32 cellular contexts compared by ENCODE assay signal in the genomic region with DNA sequence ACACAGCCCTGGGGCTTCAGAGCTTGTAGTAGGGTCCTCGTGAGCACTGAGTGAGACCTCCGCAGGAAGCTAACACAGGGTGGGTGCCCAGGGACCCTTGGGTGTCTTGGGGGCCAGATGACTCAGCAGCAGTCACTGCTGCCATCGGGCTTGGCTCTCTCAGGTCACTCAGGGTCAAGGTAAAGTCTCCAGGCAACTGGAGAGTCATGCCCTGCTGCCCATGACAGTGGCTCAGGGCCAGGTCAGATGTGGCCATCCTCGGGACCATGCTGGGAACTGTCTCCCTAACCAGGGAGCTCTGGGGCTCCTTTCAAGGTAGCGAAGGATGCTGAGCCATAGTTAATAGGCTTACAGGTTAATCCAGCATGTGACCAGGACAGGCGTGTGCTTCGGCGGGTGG. TPM values are rescaled to one million over a fixed set of nuclear protein-coding genes. Genes with fewer than 3 reads are reported as not detected.
"Had no signal": no experiment of that assay in that cellular context is flagged by ENCODE, and none has a peak within 500 bp of the region (broad histone marks: within the 10 kb centered on the region; RNA-seq: fewer than 3 reads in every experiment).

No MANE protein-coding gene starts in this region.

- H3K27me3 ChIP-seq: adrenal gland, breast epithelium, SJCRH30 had no signal

- H3K4me3 Mint-ChIP-seq: activated B cell treated with CpG ODN at 0.5 μM for 24 hours; activated CD4-positive, alpha-beta memory T cell treated with anti-CD3 and anti-CD28 coated beads for 36 hours; activated CD4-positive, alpha-beta T cell treated with anti-CD3 and anti-CD28 coated beads, Interleukin-2, amount 10 ng/mL, durations not matched to agents 7 days and 5 days; activated naive CD8-positive, alpha-beta T cell treated with anti-CD3 and anti-CD28 coated beads, Interleukin-2, amount 10 ng/mL, durations not matched to agents 7 days and 5 days; T-helper 2 cell treated with Interferon-gamma antibody and Interleukin-4, amounts not matched to agents 5 μg/mL and 100 μg/mL, for 36 hours had no signal

- H3K27ac Mint-ChIP-seq: activated B cell treated with CpG ODN at 0.5 μM for 24 hours; activated CD4-positive, alpha-beta memory T cell treated with anti-CD3 and anti-CD28 coated beads for 36 hours; activated CD4-positive, alpha-beta T cell treated with anti-CD3 and anti-CD28 coated beads, Interleukin-2, amount 10 ng/mL, durations not matched to agents 7 days and 5 days; activated naive CD8-positive, alpha-beta T cell treated with anti-CD3 and anti-CD28 coated beads, Interleukin-2, amount 10 ng/mL, durations not matched to agents 7 days and 5 days; T-helper 2 cell treated with Interferon-gamma antibody and Interleukin-4, amounts not matched to agents 5 μg/mL and 100 μg/mL, for 36 hours had no signal

- H3K27ac ChIP-seq: adrenal gland, breast epithelium, SJCRH30 had no signal

- H3K4me1 Mint-ChIP-seq: activated B cell treated with CpG ODN at 0.5 μM for 24 hours; activated CD4-positive, alpha-beta T cell treated with anti-CD3 and anti-CD28 coated beads, Interleukin-2, amount 10 ng/mL, durations not matched to agents 7 days and 5 days; activated naive CD8-positive, alpha-beta T cell treated with anti-CD3 and anti-CD28 coated beads, Interleukin-2, amount 10 ng/mL, durations not matched to agents 7 days and 5 days had no signal

- H3K4me3 ChIP-seq: adrenal gland, breast epithelium, K562, SJCRH30 had no signal

- H3K36me3 Mint-ChIP-seq: activated CD4-positive, alpha-beta memory T cell treated with anti-CD3 and anti-CD28 coated beads for 36 hours; activated naive CD8-positive, alpha-beta T cell treated with anti-CD3 and anti-CD28 coated beads, Interleukin-2, amount 10 ng/mL, durations not matched to agents 7 days and 5 days had no signal

- H3K9me3 Mint-ChIP-seq: activated B cell treated with CpG ODN at 0.5 μM for 24 hours; activated CD4-positive, alpha-beta memory T cell treated with anti-CD3 and anti-CD28 coated beads for 36 hours; activated CD4-positive, alpha-beta T cell treated with anti-CD3 and anti-CD28 coated beads, Interleukin-2, amount 10 ng/mL, durations not matched to agents 7 days and 5 days; activated naive CD8-positive, alpha-beta T cell treated with anti-CD3 and anti-CD28 coated beads, Interleukin-2, amount 10 ng/mL, durations not matched to agents 7 days and 5 days; T-helper 2 cell treated with Interferon-gamma antibody and Interleukin-4, amounts not matched to agents 5 μg/mL and 100 μg/mL, for 36 hours had no signal

- H3K9me3 ChIP-seq: adrenal gland, SJCRH30, SK-N-SH had no signal

- DNase-seq: activated B cell treated with CpG ODN at 0.5 μM for 24 hours; activated CD4-positive, alpha-beta memory T cell treated with anti-CD3 and anti-CD28 coated beads for 36 hours; activated CD4-positive, alpha-beta T cell treated with anti-CD3 and anti-CD28 coated beads for 1 hour; activated CD4-positive, alpha-beta T cell treated with anti-CD3 and anti-CD28 coated beads, Interleukin-2, amount 10 ng/mL, durations not matched to agents 7 days and 5 days; activated naive CD4-positive, alpha-beta T cell treated with anti-CD3 and anti-CD28 coated beads, Interleukin-2, amount 50 U/mL, for 16 hours; activated naive CD8-positive, alpha-beta T cell treated with anti-CD3 and anti-CD28 coated beads, Interleukin-2, amount 10 ng/mL, durations not matched to agents 7 days and 5 days; activated T-cell treated with anti-CD3 and anti-CD28 coated beads for 4 hours; caudate nucleus; Karpas-422; NCI-H1105 treated with DMSO at 0.1 percent for 48 hours; NCI-H1436 treated with DMSO at 0.1 percent for 48 hours; NCI-H187; NCI-H2081; NCI-H2171; NCI-H2227 treated with DMSO at 0.1 percent for 48 hours; NCI-H446 treated with DMSO at 0.1 percent for 48 hours; NCI-H524 treated with DMSO at 0.1 percent for 48 hours; NCI-H748 treated with DMSO at 0.1 percent for 48 hours; Right ventricle myocardium superior; RPMI8226; SJCRH30; SK-N-SH; SW 1271 had no signal

- H3K36me3 ChIP-seq: adrenal gland, breast epithelium, SJCRH30 had no signal

- H3K4me1 ChIP-seq: adrenal gland, breast epithelium, SJCRH30 had no signal

RNA-seq across cellular contexts. Expression of gene SLC22A11, which starts 9.1 kb away (rescaled TPM):
- total RNA-seq: activated B cell treated with CpG ODN at 0.5 μM for 24 hours; activated CD4-positive, alpha-beta memory T cell treated with anti-CD3 and anti-CD28 coated beads for 36 hours; activated CD4-positive, alpha-beta T cell treated with anti-CD3 and anti-CD28 coated beads, Interleukin-2, amount 10 ng/mL, durations not matched to agents 7 days and 5 days; activated CD8-positive, alpha-beta memory T cell treated with anti-CD3 and anti-CD28 coated beads for 36 hours; activated naive CD8-positive, alpha-beta T cell treated with anti-CD3 and anti-CD28 coated beads, Interleukin-2, amount 10 ng/mL, durations not matched to agents 7 days and 5 days; breast epithelium; cerebellum; K562; Right ventricle myocardium superior; SJCRH30; T-helper 1 cell treated with Interleukin-12 subunit alpha and Interleukin-12 subunit beta and Interleukin-4 antibody, amounts not matched to agents 30 ng/mL and 1 ng/mL, for 36 hours had no signal
- polyA plus RNA-seq: aorta, SK-N-SH had no signal

RNA-seq across cellular contexts. Expression of gene SLC22A12, which starts 44.4 kb away (rescaled TPM):
- total RNA-seq: activated B cell treated with CpG ODN at 0.5 μM for 24 hours; activated CD4-positive, alpha-beta memory T cell treated with anti-CD3 and anti-CD28 coated beads for 36 hours; activated CD4-positive, alpha-beta T cell treated with anti-CD3 and anti-CD28 coated beads, Interleukin-2, amount 10 ng/mL, durations not matched to agents 7 days and 5 days; activated CD8-positive, alpha-beta memory T cell treated with anti-CD3 and anti-CD28 coated beads for 36 hours; activated naive CD8-positive, alpha-beta T cell treated with anti-CD3 and anti-CD28 coated beads, Interleukin-2, amount 10 ng/mL, durations not matched to agents 7 days and 5 days; adrenal gland; aorta; breast epithelium; cerebellum; K562; OCI-LY7; Right ventricle myocardium superior; SJCRH30; T-helper 1 cell treated with Interleukin-12 subunit alpha and Interleukin-12 subunit beta and Interleukin-4 antibody, amounts not matched to agents 30 ng/mL and 1 ng/mL, for 36 hours had no signal
- polyA plus RNA-seq: adrenal gland, aorta, K562, SK-N-SH had no signal
